ENCODE assay signal across 14 cellular contexts in the genomic region with DNA sequence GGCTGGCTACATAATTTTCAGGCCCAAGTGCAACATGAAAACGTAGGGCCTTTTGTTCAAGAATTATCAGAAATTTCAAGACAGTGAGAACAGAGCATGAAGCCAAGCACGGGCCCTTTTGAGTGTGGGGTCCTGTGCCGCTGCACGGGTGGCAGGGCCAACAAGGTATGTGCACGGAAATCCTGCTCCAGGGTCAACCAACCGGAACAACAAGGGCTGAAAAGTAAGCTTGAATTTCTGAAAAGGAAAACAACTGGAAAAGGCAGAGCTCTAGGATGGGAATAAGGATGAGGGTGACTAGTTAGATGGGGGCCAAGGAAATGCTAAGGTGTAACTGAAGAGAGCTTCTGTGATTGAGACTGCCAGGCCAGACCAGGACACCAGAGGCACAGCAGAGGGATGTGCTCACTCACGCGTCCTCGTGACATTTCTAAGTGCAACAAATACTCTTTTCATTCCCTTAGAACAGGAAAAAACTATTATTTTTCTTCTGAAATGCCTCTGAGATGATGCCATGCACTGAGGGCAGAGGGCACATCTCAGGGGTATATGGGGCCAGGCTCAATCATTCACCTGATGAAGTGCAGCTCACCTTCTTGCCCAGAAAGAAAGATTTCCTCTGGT.
DNase-seq lines count a peak whose midpoint lies in the region; ATAC-seq and TF ChIP-seq lines count a peak whose summit lies in the region.
"Had no signal": no experiment of that assay in that cellular context is flagged by ENCODE, and none has a peak within 500 bp of the region (broad histone marks: within the 10 kb centered on the region; RNA-seq: fewer than 3 reads in every experiment).

No MANE protein-coding gene starts in this region.

- H3K4me3 ChIP-seq in right atrium auricular region, result no peak overlapping the region
- H3K4me3 ChIP-seq: adrenal gland had no signal

- H3K27me3 Mint-ChIP-seq in nephron progenitor cell (ENCODE audit: low read depth, poor library complexity) (peaks cover 8% of the 10 kb centered on the region), type B pancreatic cell (no peaks in the 10 kb centered on the region)
- H3K27me3 Mint-ChIP-seq: natural killer cell treated with Interleukin-12 subunit alpha and Interleukin-12 subunit beta and Interleukin-15 and Interleukin-18, amount 100 ng/mL, for 72 hours had no signal

- intact Hi-C loops in cardiac septum (cut with DNase I), result no loop called here

- H3K9me3 Mint-ChIP-seq in nephron progenitor cell (no peaks in the 10 kb centered on the region), type B pancreatic cell (no peaks in the 10 kb centered on the region)
- H3K9me3 Mint-ChIP-seq: natural killer cell treated with Interleukin-12 subunit alpha and Interleukin-12 subunit beta and Interleukin-15 and Interleukin-18, amount 100 ng/mL, for 72 hours; T-helper 1 cell treated with Interleukin-12 subunit alpha and Interleukin-12 subunit beta and Interleukin-4 antibody, amounts not matched to agents 30 μg/mL and 1 μg/mL, for 36 hours had no signal

- no peak for DNase-seq in right atrium auricular region (ENCODE audit: low spot score)
- no peak for DNase-seq in cardiac septum (ENCODE audit: low spot score)
- DNase-seq in nephron progenitor cell, result no peak
- no peak for DNase-seq in type B pancreatic cell (ENCODE audit: extremely low spot score, unreplicated experiment)
- no peak for DNase-seq in RWPE1 (ENCODE audit: low spot score)
- DNase-seq: activated CD4-positive, CD25-positive, alpha-beta regulatory T cell; mammary epithelial cell; NCI-H226 had no signal

- H3K4me1 Mint-ChIP-seq in nephron progenitor cell (peaks cover 74% of the 10 kb centered on the region), type B pancreatic cell (ENCODE audit: unreplicated experiment) (peaks cover 36% of the 10 kb centered on the region)

- H3K4me1 ChIP-seq in right atrium auricular region, result peaks cover 0 to 53% of the 10 kb centered on the region in 2 donors

- no peaks in the 10 kb centered on the region for H3K36me3 Mint-ChIP-seq in nephron progenitor cell (ENCODE audit: low read depth)
- H3K36me3 Mint-ChIP-seq in type B pancreatic cell, result peaks cover 3% of the 10 kb centered on the region
- H3K36me3 Mint-ChIP-seq: natural killer cell treated with Interleukin-12 subunit alpha and Interleukin-12 subunit beta and Interleukin-15 and Interleukin-18, amount 100 ng/mL, for 72 hours had no signal

- CTCF ChIA-PET in RWPE1 (lab: Yijun Ruan, JAX), result no interaction called here

- no peak for TF ChIP-seq CTCF in right atrium auricular region (IDR thresholded peaks at IDR 0.05)
- TF ChIP-seq CTCF in nephron progenitor cell (IDR thresholded peaks at IDR 0.05), result no peak
- no peak for TF ChIP-seq CTCF in type B pancreatic cell (conservative IDR thresholded peaks at IDR 0.05)
- no peak for TF ChIP-seq CTCF in RWPE1 (conservative IDR thresholded peaks at IDR 0.05; ENCODE audit: low read depth)

- H3K27ac ChIP-seq in right atrium auricular region, result peak overlapping the region; percentile 85 to 94
- peak overlapping the region; percentile 98 for H3K27ac ChIP-seq in cingulate gyrus (ENCODE audit: low read depth, low read length)
- H3K27ac ChIP-seq in RWPE1, result no peak overlapping the region

- H3K4me3 Mint-ChIP-seq in nephron progenitor cell (peak overlapping the region; percentile 64), type B pancreatic cell (no peak overlapping the region)
- H3K4me3 Mint-ChIP-seq: natural killer cell treated with Interleukin-12 subunit alpha and Interleukin-12 subunit beta and Interleukin-15 and Interleukin-18, amount 100 ng/mL, for 72 hours; T-helper 1 cell treated with Interleukin-12 subunit alpha and Interleukin-12 subunit beta and Interleukin-4 antibody, amounts not matched to agents 30 μg/mL and 1 μg/mL, for 36 hours had no signal

- H3K9me3 ChIP-seq in right atrium auricular region, result no peaks in the 10 kb centered on the region
- H3K9me3 ChIP-seq: adrenal gland had no signal

- no peaks in the 10 kb centered on the region for H3K27me3 ChIP-seq in right atrium auricular region
- H3K27me3 ChIP-seq: adrenal gland had no signal

- ATAC-seq in HG02885 (IDR thresholded peaks at IDR 0.05; ENCODE audit: poor library complexity, unreplicated experiment), result no peak
- no peak for ATAC-seq in HG02588 (IDR thresholded peaks at IDR 0.05; ENCODE audit: unreplicated experiment)
- ATAC-seq: natural killer cell treated with Interleukin-12 subunit alpha and Interleukin-12 subunit beta and Interleukin-15 and Interleukin-18, amount 100 ng/mL, for 72 hours had no signal

- H3K36me3 ChIP-seq in right atrium auricular region, result no peaks in the 10 kb centered on the region
- H3K36me3 ChIP-seq: adrenal gland had no signal

- POLR2A ChIA-PET in RWPE1 (lab: Yijun Ruan, JAX; ENCODE audit: low non-redundant PET), result no interaction called here

- peak overlapping the region; percentile 89 for H3K27ac Mint-ChIP-seq in nephron progenitor cell
- peak overlapping the region; percentile 23 for H3K27ac Mint-ChIP-seq in type B pancreatic cell
- H3K27ac Mint-ChIP-seq: natural killer cell treated with Interleukin-12 subunit alpha and Interleukin-12 subunit beta and Interleukin-15 and Interleukin-18, amount 100 ng/mL, for 72 hours; T-helper 1 cell treated with Interleukin-12 subunit alpha and Interleukin-12 subunit beta and Interleukin-4 antibody, amounts not matched to agents 30 μg/mL and 1 μg/mL, for 36 hours had no signal
